ENCODE assay signal across 24 cellular contexts in genomic region chr17:75592364-75593020, GRCh38. TPM values are rescaled to one million over a fixed set of nuclear protein-coding genes. Genes with fewer than 3 reads are reported as not detected.
"Had no signal": no experiment of that assay in that cellular context is flagged by ENCODE, and none has a peak within 500 bp of the region (broad histone marks: within the 10 kb centered on the region; RNA-seq: fewer than 3 reads in every experiment).

No MANE protein-coding gene starts in this region.

- H3K27ac Mint-ChIP-seq: activated naive CD4-positive, alpha-beta T cell treated with anti-CD3 and anti-CD28 coated beads for 36 hours; activated naive CD8-positive, alpha-beta T cell treated with anti-CD3 and anti-CD28 coated beads, Interleukin-2, amount 10 ng/mL, durations not matched to agents 7 days and 5 days; immature natural killer cell; memory B cell; progenitor cell of endocrine pancreas; T-helper 2 cell treated with Interferon-gamma antibody and Interleukin-4, amounts not matched to agents 5 μg/mL and 100 μg/mL, for 36 hours had no signal

- H3K27me3 Mint-ChIP-seq: memory B cell, progenitor cell of endocrine pancreas had no signal

- ATAC-seq: left ventricle myocardium superior; mucosa of descending colon; stimulated activated naive CD8-positive, alpha-beta T cell treated with anti-CD3 and anti-CD28 coated beads, Interleukin-15, Interleukin-2, amounts not matched to agents 100 U/mL and 50 U/mL, for 24 hours had no signal

- H3K27ac ChIP-seq: breast epithelium, coronary artery, esophagus muscularis mucosa, hepatocyte, upper lobe of left lung, VCaP had no signal

- H3K4me3 ChIP-seq: breast epithelium, coronary artery, esophagus muscularis mucosa, hepatocyte, mucosa of descending colon, upper lobe of left lung had no signal

- H3K27me3 ChIP-seq: breast epithelium, hepatocyte, upper lobe of left lung had no signal

- H3K4me3 Mint-ChIP-seq: activated naive CD4-positive, alpha-beta T cell treated with anti-CD3 and anti-CD28 coated beads for 36 hours; activated naive CD8-positive, alpha-beta T cell treated with anti-CD3 and anti-CD28 coated beads, Interleukin-2, amount 10 ng/mL, durations not matched to agents 7 days and 5 days; immature natural killer cell; memory B cell; T-helper 2 cell treated with Interferon-gamma antibody and Interleukin-4, amounts not matched to agents 5 μg/mL and 100 μg/mL, for 36 hours had no signal

- H3K36me3 ChIP-seq: breast epithelium had no signal

- H3K36me3 Mint-ChIP-seq: activated naive CD8-positive, alpha-beta T cell treated with anti-CD3 and anti-CD28 coated beads, Interleukin-2, amount 10 ng/mL, durations not matched to agents 7 days and 5 days; immature natural killer cell; memory B cell had no signal

- DNase-seq: activated CD4-positive, alpha-beta T cell treated with anti-CD3 and anti-CD28 coated beads, Interleukin-2, amount 50 U/mL, for 1 hour; activated CD4-positive, CD25-positive, alpha-beta regulatory T cell treated with anti-CD3 and anti-CD28 coated beads, Interleukin-2, amount 50 U/mL, for 72 hours; activated naive CD4-positive, alpha-beta T cell treated with anti-CD3 and anti-CD28 coated beads for 36 hours; activated naive CD8-positive, alpha-beta T cell treated with anti-CD3 and anti-CD28 coated beads, Interleukin-2, amount 10 ng/mL, durations not matched to agents 7 days and 5 days; activated T-cell treated with anti-CD3 and anti-CD28 coated beads, Interleukin-2, amount 50 U/mL, for 48 hours; amniotic stem cell; glutamatergic neuron; immature natural killer cell; left ventricle myocardium superior; occipital lobe; retina; stimulated activated CD4-positive, alpha-beta T cell treated with anti-CD3 and anti-CD28 coated beads, Interleukin-12 subunit alpha, Interleukin-12 subunit beta, amount 100 ng/mL, for 4 hours; stimulated activated CD4-positive, alpha-beta T cell treated with anti-CD3 and anti-CD28 coated beads, Interleukin-4, amount 100 ng/mL, for 4 hours; stimulated activated naive CD8-positive, alpha-beta T cell treated with anti-CD3 and anti-CD28 coated beads, Interleukin-15, Interleukin-2, amounts not matched to agents 100 U/mL and 50 U/mL, for 24 hours; upper lobe of left lung had no signal

- H3K9me3 ChIP-seq: breast epithelium, esophagus muscularis mucosa, mucosa of descending colon, upper lobe of left lung had no signal

- H3K9me3 Mint-ChIP-seq: activated naive CD4-positive, alpha-beta T cell treated with anti-CD3 and anti-CD28 coated beads for 36 hours; activated naive CD8-positive, alpha-beta T cell treated with anti-CD3 and anti-CD28 coated beads, Interleukin-2, amount 10 ng/mL, durations not matched to agents 7 days and 5 days; immature natural killer cell; memory B cell; T-helper 2 cell treated with Interferon-gamma antibody and Interleukin-4, amounts not matched to agents 5 μg/mL and 100 μg/mL, for 36 hours had no signal

RNA-seq across cellular contexts. Expression of gene SMIM5, which starts 40.7 kb away (rescaled TPM):
- total RNA-seq: activated naive CD4-positive, alpha-beta T cell treated with anti-CD3 and anti-CD28 coated beads for 36 hours had no signal
